ENCODE assay signal across 8 cellular contexts in the genomic region with DNA sequence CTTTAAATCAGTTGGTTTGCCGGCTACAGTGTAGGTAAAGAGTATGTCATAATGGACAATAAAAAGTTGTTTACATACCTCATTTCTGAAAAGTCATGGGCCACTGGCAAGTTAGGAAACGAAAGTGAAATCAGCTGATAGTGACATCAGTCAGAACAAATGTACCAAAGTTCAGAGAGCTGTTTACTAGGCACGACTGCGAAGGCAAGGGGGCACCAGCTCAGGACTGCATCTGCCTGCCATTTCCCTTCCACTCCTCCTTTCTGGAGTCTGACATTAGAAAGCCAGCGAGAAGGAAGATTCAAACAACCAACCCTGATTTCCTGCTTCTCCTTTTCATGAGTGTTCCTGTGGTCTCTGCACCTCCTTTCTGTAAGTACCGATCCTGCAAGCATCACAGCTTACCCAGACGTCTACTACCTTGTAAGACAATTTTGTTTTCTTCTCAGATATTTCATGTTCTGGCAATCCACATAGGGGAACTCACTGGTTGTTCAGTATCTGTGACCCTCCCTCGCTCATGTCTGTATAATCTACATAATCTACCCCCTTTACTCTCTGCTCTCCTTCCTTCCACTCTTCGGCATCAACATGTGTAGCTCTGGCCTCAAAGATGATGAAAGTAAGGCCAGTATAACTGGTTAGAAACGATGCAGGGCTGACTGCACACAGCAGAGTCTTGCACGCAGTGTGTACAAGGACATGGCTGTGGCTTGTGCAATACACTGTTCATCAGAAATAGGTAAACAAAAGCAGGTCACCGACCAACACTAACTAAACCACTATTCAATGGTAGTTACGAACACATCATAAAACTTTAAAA. TPM values are rescaled to one million over a fixed set of nuclear protein-coding genes. Genes with fewer than 3 reads are reported as not detected.
A peak's percentile ranks its signal among the peaks of the same experiment; 100 is the strongest.
DNase-seq lines count a peak whose midpoint lies in the region; ATAC-seq and TF ChIP-seq lines count a peak whose summit lies in the region.

A gene (plus strand): TSS at position 174 of the 823 bp plus-strand sequence. CDS start 16,370 bp downstream, outside the sequence.

- in situ Hi-C loops in ACHN (cut with HindIII; ENCODE audit: low pct_ligation_motif_present, low pct_unique_long_range_greater_than_20kb, low sequenced_read_pairs), result no loop called here

- TF ChIP-seq EP300 in stomach (IDR thresholded peaks at IDR 0.05), result no peak

- peak within 1 kb of the TSS; percentile 60 for H3K4me2 ChIP-seq in SU-DHL-6 (ENCODE audit: low read depth, low read length, poor library complexity, severe bottlenecking)

- intact Hi-C loops in body of pancreas (cut with DNase I) (no loop called here), stomach (cut with DNase I; ENCODE audit: low total_unique reads) (no loop called here)

- no peaks in the 10 kb centered on the region for H3K79me2 ChIP-seq in SU-DHL-6 (ENCODE audit: insufficient read depth, low read length)

- WGBS in body of pancreas, 2 donors, result 3 to 6% methylated on average over 13 of the region's 13 CpGs
- 3 to 13% (median 6%) methylated on average over 13 of the region's 13 CpGs for WGBS in stomach, 5 donors

- H3K27ac ChIP-seq in SU-DHL-6 (ENCODE audit: low read depth, low read length) (no peak within 1 kb of the TSS), body of pancreas (peak within 1 kb of the TSS; percentile 89 to 96 (median 91)), layer of hippocampus (ENCODE audit: low read depth, low read length) (peak within 1 kb of the TSS; percentile 93), stomach (peak within 1 kb of the TSS; percentile 85 to 96 (median 93))

- H3K9ac ChIP-seq in SU-DHL-6 (ENCODE audit: low read length), result peak within 1 kb of the TSS; percentile 17; the same call in 1 of the 2 replicates

- DNase-seq in ACHN (peak; percentile 85), body of pancreas (peak; percentile 52 to 78 (median 68)), stomach (peak; percentile 64), D341Med (ENCODE audit: low spot score) (no peak)

- peak; percentile 75 for ATAC-seq in GM18868 (IDR thresholded peaks at IDR 0.05; ENCODE audit: unreplicated experiment)
- peak; percentile 71 for ATAC-seq in HG03066 (IDR thresholded peaks at IDR 0.05; ENCODE audit: low read depth, unreplicated experiment)
- ATAC-seq in body of pancreas, result peak; percentile 91

- H3K4me1 ChIP-seq in body of pancreas, result peaks cover 44% of the 10 kb centered on the region
- peaks cover 12 to 57% (median 34%) of the 10 kb centered on the region in 4 donors for H3K4me1 ChIP-seq in stomach

- peak; percentile 26 to 74 (median 73) for TF ChIP-seq POLR2A in body of pancreas (IDR thresholded peaks at IDR 0.05)
- no peak for TF ChIP-seq POLR2A in stomach (IDR thresholded peaks at IDR 0.05)

- no peak for TF ChIP-seq CTCF in SU-DHL-6 (IDR thresholded peaks at IDR 0.05; ENCODE audit: insufficient read depth, low read length, poor library complexity, severe bottlenecking)
- peak in 4 of 7 experiments; percentile 15 to 29 (median 25) for TF ChIP-seq CTCF in body of pancreas (IDR thresholded peaks at IDR 0.05)
- peak in 1 of 7 experiments; percentile 8 for TF ChIP-seq CTCF in stomach (IDR thresholded peaks at IDR 0.05)

- no peaks in the 10 kb centered on the region for H3K9me2 ChIP-seq in SU-DHL-6 (replicated peaks; ENCODE audit: insufficient read depth, low read length)

- H3K36me3 ChIP-seq in SU-DHL-6 (ENCODE audit: low read length) (no peaks in the 10 kb centered on the region), body of pancreas (replicated peaks in 1 of 2; ENCODE audit: insufficient read depth in 1 of 2, low read depth in 2 of 2) (no peaks in the 10 kb centered on the region), stomach (peaks cover 0 to 15% (median 9%) of the 10 kb centered on the region in 4 donors)

- peak within 1 kb of the TSS; percentile 49 for H2AFZ ChIP-seq in SU-DHL-6 (ENCODE audit: low read depth, low read length, severe bottlenecking)

- H3F3A ChIP-seq in SU-DHL-6 (ENCODE audit: insufficient read depth), result no peaks in the 10 kb centered on the region

- H3K9me3 ChIP-seq in SU-DHL-6 (ENCODE audit: insufficient read depth, low read length) (no peaks in the 10 kb centered on the region), body of pancreas (no peaks in the 10 kb centered on the region), stomach (no peaks in the 10 kb centered on the region)

- H3K4me3 ChIP-seq in SU-DHL-6 (ENCODE audit: insufficient read depth, low read length, poor library complexity, severe bottlenecking) (peak within 1 kb of the TSS; percentile 16), body of pancreas (peak within 1 kb of the TSS; percentile 4 to 12), stomach (peak within 1 kb of the TSS; percentile 43 to 52 (median 51))

- no peaks in the 10 kb centered on the region for H3K27me3 ChIP-seq in SU-DHL-6 (ENCODE audit: low read length)
- no peaks in the 10 kb centered on the region for H3K27me3 ChIP-seq in body of pancreas
- H3K27me3 ChIP-seq in layer of hippocampus (ENCODE audit: control insufficient read depth, insufficient read depth, low read length), result no peaks in the 10 kb centered on the region
- H3K27me3 ChIP-seq in stomach, result no peaks in the 10 kb centered on the region

- H4K20me1 ChIP-seq in SU-DHL-6 (ENCODE audit: low read depth, low read length), result no peaks in the 10 kb centered on the region

RNA-seq across cellular contexts. Expression of the gene that starts here (rescaled TPM):
- total RNA-seq in body of pancreas (1 to 10 TPM; 4.0 to 9.6 TPM), stomach (10 to 100 TPM in 2 of 5 donors, 1 to 10 TPM in 2, under 1 TPM in 1; 0.89 to 18.7 (median 9.7) TPM)
- polyA plus RNA-seq in stomach, result 1 to 10 TPM; 2.1 to 6.5 (median 3.0) TPM

Comparison
In these comparisons a context has a peak if more than half of its experiments do, and no peak if none do; other contexts are left out.
1. POLR2A ChIP-seq: peak in body of pancreas (3 of 3); none in stomach (0 of 4).
2. Peak in every context shown above with its lines, with median percentiles within 50 percentile points of each other: ATAC-seq and H3K4me3 ChIP-seq.